Comparison of ENCODE assay signal across 15 cellular contexts in the genomic region with DNA sequence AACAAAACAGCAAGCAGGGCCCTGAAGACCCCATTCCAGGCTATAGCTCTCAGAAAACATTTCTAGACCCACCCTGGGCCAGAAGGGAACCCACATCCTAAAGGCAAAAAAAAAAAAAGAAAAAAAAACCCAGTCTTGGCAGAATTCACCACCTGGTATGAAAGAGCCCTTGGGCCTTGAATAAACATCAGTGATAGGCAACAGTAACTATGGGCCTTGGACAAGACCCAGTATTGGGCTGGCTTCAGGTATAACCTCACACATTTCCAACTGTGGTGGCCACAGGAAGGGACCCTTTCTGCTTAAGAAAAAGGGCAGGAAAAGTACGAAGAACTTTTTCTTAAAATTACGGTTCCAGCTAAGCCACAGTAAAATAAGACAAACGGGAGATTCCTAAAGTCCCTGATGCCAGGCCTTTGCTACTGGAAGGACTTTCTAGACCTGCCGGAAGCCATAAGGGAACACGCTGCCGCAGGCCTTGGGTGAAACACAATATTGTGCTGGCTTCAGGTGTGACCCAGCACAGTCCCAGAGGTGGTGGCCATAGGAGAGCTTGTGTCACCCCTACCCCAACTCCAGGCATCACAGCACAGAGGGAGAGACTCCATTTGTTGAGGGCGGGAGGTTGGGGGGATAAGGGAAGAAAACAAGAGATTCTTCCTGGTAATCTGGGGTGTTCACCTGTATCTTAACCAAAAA.
DNase-seq lines count a peak whose midpoint lies in the region; ATAC-seq and TF ChIP-seq lines count a peak whose summit lies in the region.
"Had no signal": no experiment of that assay in that cellular context is flagged by ENCODE, and none has a peak within 500 bp of the region (broad histone marks: within the 10 kb centered on the region; RNA-seq: fewer than 3 reads in every experiment).

No MANE protein-coding gene starts in this region.

- no peaks in the 10 kb centered on the region for H3K27me3 ChIP-seq in PC-3 (ENCODE audit: low read length)
- no peaks in the 10 kb centered on the region for H3K27me3 ChIP-seq in lung (ENCODE audit: control insufficient read depth, insufficient read depth)
- no peaks in the 10 kb centered on the region for H3K27me3 ChIP-seq in prostate gland (replicated peaks; ENCODE audit: insufficient read depth)
- H3K27me3 ChIP-seq: BLaER1 had no signal

- H3K36me3 ChIP-seq in PC-3 (ENCODE audit: low read depth, low read length) (no peaks in the 10 kb centered on the region), lung (ENCODE audit: control insufficient read depth in 2 of 2, insufficient read depth in 2 of 2, low read length in 2 of 2) (no peaks in the 10 kb centered on the region), prostate gland (no peaks in the 10 kb centered on the region)
- H3K36me3 ChIP-seq: BLaER1 had no signal

- no peaks in the 10 kb centered on the region for H4K20me1 ChIP-seq in PC-3 (ENCODE audit: low read length)
- H4K20me1 ChIP-seq: BLaER1 had no signal

- no peak overlapping the region for H2AFZ ChIP-seq in PC-3 (ENCODE audit: low read length)

- ATAC-seq in PC-3 (peak; percentile 22; the same call in 1 of the 2 replicates), lung (ENCODE audit: insufficient read depth, low FRiP score) (peak; percentile 81)
- ATAC-seq: A549; CD8-positive, alpha-beta T cell; K562 had no signal

- no peak overlapping the region for H3K9ac ChIP-seq in PC-3 (ENCODE audit: low read length)
- H3K9ac ChIP-seq: BLaER1, GM23248 had no signal

- DNase-seq in DMS53 (lab: John Stamatoyannopoulos, UW), result peak; percentile 27
- DNase-seq in DMS53 treated with DMSO at 0.1 percent for 48 hours (lab: John Stamatoyannopoulos, UW; ENCODE audit: unreplicated experiment), result no peak
- no peak for DNase-seq in PC-3
- DNase-seq in lung (ENCODE audit: low spot score), result no peak
- DNase-seq in prostate gland (ENCODE audit: low spot score), result no peak
- no peak for DNase-seq in AG08396 (ENCODE audit: low spot score)
- no peak for DNase-seq in effector CD8-positive, alpha-beta T cell (lab: John Stamatoyannopoulos, UW)
- DNase-seq: Calu3; CD8-positive, alpha-beta T cell; GM23248; HCEC 1CT had no signal

- intact Hi-C loops in PC-3 (cut with micrococcal nuclease), result no loop called here
- intact Hi-C loops in prostate gland (cut with DNase I), result no loop called here

- no TSS peak for BruUV-seq in PC-3 (replicated peaks; lab: Mats Ljungman, UMichigan)

- H3K4me1 ChIP-seq in PC-3 (ENCODE audit: insufficient read depth, low read length) (no peaks in the 10 kb centered on the region), lung (ENCODE audit: control insufficient read depth in 2 of 2, insufficient read depth in 2 of 2, low read length in 2 of 2) (peaks cover 0 to 2% of the 10 kb centered on the region in 2 donors), prostate gland (replicated peaks) (no peaks in the 10 kb centered on the region)
- H3K4me1 ChIP-seq: A549, BLaER1 had no signal

- POLR2A ChIA-PET in PC-3 (lab: Charles Lee; ENCODE audit: unreplicated experiment), result no interaction called here

- no peaks in the 10 kb centered on the region for H3F3A ChIP-seq in PC-3 (ENCODE audit: low read length, unreplicated experiment)

- H3K4me3 ChIP-seq in PC-3 (ENCODE audit: low read length), result no peak overlapping the region
- no peak overlapping the region for H3K4me3 ChIP-seq in lung
- H3K4me3 ChIP-seq in prostate gland, result no peak overlapping the region
- H3K4me3 ChIP-seq: A549, BLaER1, GM23248, K562 had no signal

- no peak overlapping the region for H3K27ac ChIP-seq in PC-3 (ENCODE audit: low read length)
- no peak overlapping the region for H3K27ac ChIP-seq in lung (ENCODE audit: low read depth in 1 of 2, low read length in 1 of 2)
- no peak overlapping the region for H3K27ac ChIP-seq in prostate gland
- H3K27ac ChIP-seq: 22Rv1, A549, BLaER1, GM23248 had no signal

- H3K79me2 ChIP-seq in PC-3 (ENCODE audit: low read length), result no peaks in the 10 kb centered on the region

- no peaks in the 10 kb centered on the region for H3K9me2 ChIP-seq in PC-3 (replicated peaks; ENCODE audit: low read length)

- no peak overlapping the region for H3K4me2 ChIP-seq in PC-3 (ENCODE audit: low read length)
- H3K4me2 ChIP-seq: A549, BLaER1 had no signal

- no peaks in the 10 kb centered on the region for H3K9me3 ChIP-seq in PC-3 (ENCODE audit: low read length)
- H3K9me3 ChIP-seq in lung (ENCODE audit: control insufficient read depth in 2 of 2, insufficient read depth in 1 of 2, low read length in 1 of 2), result peaks cover 0 to 3% of the 10 kb centered on the region in 2 donors
- H3K9me3 ChIP-seq in prostate gland, result no peaks in the 10 kb centered on the region
- H3K9me3 ChIP-seq: A549, BLaER1 had no signal

- CTCF ChIA-PET in PC-3 (lab: Charles Lee), result no interaction called here

- WGBS in lung, 2 donors, result 95 to 96% methylated on average over 7 of the region's 7 CpGs
- 95% methylated on average over 7 of the region's 7 CpGs for WGBS in prostate gland

- no peak for TF ChIP-seq POLR2A in prostate gland (IDR thresholded peaks at IDR 0.05)

- TF ChIP-seq CTCF in PC-3 (conservative IDR thresholded peaks at IDR 0.05; ENCODE audit: low read depth, low read length) (no peak), lung (IDR thresholded peaks at IDR 0.05; ENCODE audit: control extremely low read depth, extremely low read depth) (no peak), prostate gland (IDR thresholded peaks at IDR 0.05) (no peak)
